12 cellular contexts compared by ENCODE assay signal in genomic region chr12:120249266-120249874, GRCh38. TPM values are rescaled to one million over a fixed set of nuclear protein-coding genes. Genes with fewer than 3 reads are reported as not detected.
DNase-seq lines count a peak whose midpoint lies in the region; ATAC-seq and TF ChIP-seq lines count a peak whose summit lies in the region.
"Had no signal": no experiment of that assay in that cellular context is flagged by ENCODE, and none has a peak within 500 bp of the region (broad histone marks: within the 10 kb centered on the region; RNA-seq: fewer than 3 reads in every experiment).

No MANE protein-coding gene starts in this region.

- DNase-seq in CMK (ENCODE audit: low read depth) (peak; percentile 46), SJSA1 (ENCODE audit: low read depth in 1 of 2, low spot score in 2 of 2) (peak; percentile 63 to 74), esophagus muscularis mucosa (ENCODE audit: extremely low spot score) (no peak), prostate gland (ENCODE audit: low spot score) (no peak), DMS 273 treated with DMSO at 0.1 percent for 48 hours (lab: John Stamatoyannopoulos, UW) (no peak)
- DNase-seq in stimulated activated CD4-positive, alpha-beta T cell treated with anti-CD3 and anti-CD28 coated beads, Interleukin-4, amount 100 ng/mL, for 4 hours = no peak
- DNase-seq: GF-D8; kidney glomerular epithelial cell; NCI-H446; stimulated activated CD4-positive, alpha-beta T cell treated with anti-CD3 and anti-CD28 coated beads, Interleukin-4, amount 100 ng/mL, for 24 hours had no signal

- no peak for TF ChIP-seq POLR2A in esophagus muscularis mucosa (IDR thresholded peaks at IDR 0.05; ENCODE audit: low read depth)
- peak; percentile 8 for TF ChIP-seq POLR2A in prostate gland (IDR thresholded peaks at IDR 0.05)

- H3K4me1 ChIP-seq in SJSA1 (replicated peaks) (peaks cover 83% of the 10 kb centered on the region), esophagus muscularis mucosa (peaks cover 88 to 99% (median 95%) of the 10 kb centered on the region in 4 donors), prostate gland (replicated peaks) (no peaks in the 10 kb centered on the region)

- no peak for TF ChIP-seq EP300 in esophagus muscularis mucosa (IDR thresholded peaks at IDR 0.05)

- H3K4me3 ChIP-seq in SJSA1 (no peak overlapping the region), esophagus muscularis mucosa (peak overlapping the region; percentile 23 to 44 (median 30)), prostate gland (no peak overlapping the region)

- H3K9me3 ChIP-seq in SJSA1 (replicated peaks) = no peaks in the 10 kb centered on the region
- H3K9me3 ChIP-seq in esophagus muscularis mucosa = no peaks in the 10 kb centered on the region
- H3K9me3 ChIP-seq in prostate gland = no peaks in the 10 kb centered on the region

- H3K27me3 ChIP-seq in SJSA1 (replicated peaks) (no peaks in the 10 kb centered on the region), esophagus muscularis mucosa (no peaks in the 10 kb centered on the region), prostate gland (replicated peaks; ENCODE audit: insufficient read depth) (no peaks in the 10 kb centered on the region)

- ATAC-seq in HG02798 (IDR thresholded peaks at IDR 0.05; ENCODE audit: poor library complexity, unreplicated experiment) (no peak), GM21528 (IDR thresholded peaks at IDR 0.05; ENCODE audit: low FRiP score, unreplicated experiment) (no peak)

- TF ChIP-seq CTCF in esophagus muscularis mucosa (IDR thresholded peaks at IDR 0.05) (no peak), prostate gland (IDR thresholded peaks at IDR 0.05) (no peak)

- WGBS in esophagus muscularis mucosa = 36% methylated on average over 4 of the region's 4 CpGs
- WGBS in prostate gland = 39% methylated on average over 4 of the region's 4 CpGs

- H3K27ac ChIP-seq in SJSA1 (peak overlapping the region; percentile 56), esophagus muscularis mucosa (replicated peaks in 1 of 4) (peak overlapping the region; percentile 90 to 97 (median 93)), prostate gland (peak overlapping the region; percentile 22 to 23)

- peaks cover 13% of the 10 kb centered on the region for H3K36me3 ChIP-seq in SJSA1
- no peaks in the 10 kb centered on the region for H3K36me3 ChIP-seq in esophagus muscularis mucosa
- no peaks in the 10 kb centered on the region for H3K36me3 ChIP-seq in prostate gland

- intact Hi-C loops in esophagus muscularis mucosa (cut with DNase I) (no loop called here), prostate gland (cut with DNase I) (no loop called here)

RNA-seq across cellular contexts. Expression of gene PXN, which starts 16.2 kb away (rescaled TPM):
- total RNA-seq in SJSA1 (2014; rRNA removed; shearing (Covaris generic)) = 26.4 and 44.2 TPM in 2 replicates
- 10 to 100 TPM; 51.9 to 89.4 (median 71.9) TPM for total RNA-seq in esophagus muscularis mucosa
- 100 to 1,000 TPM in 1 of 2 donors, 10 to 100 TPM in 1; 58.3 to 113 TPM for total RNA-seq in prostate gland

RNA-seq across cellular contexts. Expression of gene RNU4-2, which starts 42.3 kb away (rescaled TPM):
- under 0.01 TPM in 2 replicates for total RNA-seq in SJSA1 (2014; rRNA removed; shearing (Covaris generic))
- total RNA-seq in esophagus muscularis mucosa (under 1 TPM in 2 of 4 donors, not detected in 2; under 0.01 TPM), prostate gland (under 1 TPM; under 0.01 TPM)

RNA-seq across cellular contexts. Expression of gene RNU4-1, which starts 43.7 kb away (rescaled TPM):
- total RNA-seq in SJSA1 (2014; rRNA removed; shearing (Covaris generic)) = under 0.01 TPM in 2 replicates
- under 1 TPM in 2 of 4 donors, not detected in 2; under 0.01 TPM for total RNA-seq in esophagus muscularis mucosa
- under 1 TPM; under 0.01 TPM for total RNA-seq in prostate gland

RNA-seq across cellular contexts. Expression of gene RPLP0, which starts 48.5 kb away (rescaled TPM):
- 2,307 and 4,128 TPM in 2 replicates for total RNA-seq in SJSA1 (2014; rRNA removed; shearing (Covaris generic))
- total RNA-seq in esophagus muscularis mucosa = 1,000 to 10,000 TPM; 2,092 to 2,985 (median 2,271) TPM
- total RNA-seq in prostate gland = 1,000 to 10,000 TPM; 1,950 to 2,858 TPM

RNA-seq across cellular contexts. Expression of gene SIRT4, which starts 52.8 kb away (rescaled TPM):
- total RNA-seq in SJSA1 (2014; rRNA removed; shearing (Covaris generic)) = 0.60 and 1.5 TPM in 2 replicates
- 1 to 10 TPM in 3 of 4 donors, under 1 TPM in 1; 0.66 to 2.3 (median 2.1) TPM for total RNA-seq in esophagus muscularis mucosa
- total RNA-seq in prostate gland = 1 to 10 TPM in 1 of 2 donors, under 1 TPM in 1; 0.96 to 2.2 TPM

Comparison
In these comparisons a context has a peak if more than half of its experiments do, and no peak if none do; other contexts are left out.
1. DNase-seq: peak in CMK (single experiment) and SJSA1 (2 of 2); none in esophagus muscularis mucosa (single experiment), prostate gland (single experiment), stimulated activated CD4-positive, alpha-beta T cell treated with anti-CD3 and anti-CD28 coated beads, Interleukin-4, amount 100 ng/mL, for 4 hours (0 of 2) and DMS 273 treated with DMSO at 0.1 percent for 48 hours (single experiment).
2. H3K27ac ChIP-seq: peak in every context shown above with its lines; median percentile 93 in esophagus muscularis mucosa; 56 in SJSA1; 22 in prostate gland.
3. H3K4me3 ChIP-seq: peak in esophagus muscularis mucosa (4 of 4); none in SJSA1 (single experiment) and prostate gland (0 of 2).